ENCODE assay signal across 8 cellular contexts in the genomic region with DNA sequence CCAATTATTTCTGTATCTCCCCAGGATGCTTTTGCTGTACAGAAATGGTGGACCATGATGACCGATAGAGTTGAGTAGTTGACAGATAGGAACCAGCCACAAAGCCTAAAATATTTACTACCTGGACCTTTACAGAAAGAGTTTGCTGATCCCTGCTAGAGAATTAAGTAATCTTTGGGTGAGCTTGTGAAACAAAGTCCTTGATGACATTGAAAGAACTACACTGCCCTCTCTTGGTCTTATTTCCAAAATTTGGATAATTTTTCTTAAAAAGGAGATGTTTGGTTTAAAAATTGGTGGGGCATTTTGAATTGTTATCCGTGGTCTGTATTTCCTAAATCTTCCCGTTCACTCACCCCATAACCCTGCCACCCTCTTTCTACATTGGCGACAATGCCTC. TPM values are rescaled to one million over a fixed set of nuclear protein-coding genes. Genes with fewer than 3 reads are reported as not detected.
DNase-seq lines count a peak whose midpoint lies in the region; ATAC-seq, FAIRE-seq and TF ChIP-seq lines count a peak whose summit lies in the region.

No MANE protein-coding gene starts in this region.

- H3K27me3 ChIP-seq in PC-3 (ENCODE audit: low read length) (no peaks in the 10 kb centered on the region), esophagus muscularis mucosa (no peaks in the 10 kb centered on the region), pancreas (no peaks in the 10 kb centered on the region)

- H3K4me3 ChIP-seq in PC-3 (ENCODE audit: low read length) (no peak overlapping the region), esophagus muscularis mucosa (no peak overlapping the region), pancreas (no peak overlapping the region)

- no peak for TF ChIP-seq POLR2A in esophagus muscularis mucosa (IDR thresholded peaks at IDR 0.05; ENCODE audit: low read depth)

- H3K4me2 ChIP-seq in PC-3 (ENCODE audit: low read length) = no peak overlapping the region

- intact Hi-C loops in PC-3 (cut with micrococcal nuclease) = loop anchor here (1.0 to 5.0 kb wide), 3 partner anchors 48 to 287 kb away; no protein-coding TSS in a partner anchor
- intact Hi-C loops in esophagus muscularis mucosa (cut with DNase I) = loop anchor here (1.0 to 5.0 kb wide), 3 partner anchors 88 to 133 kb away; a partner anchor contains a TSS
- intact Hi-C loops in pancreas (cut with DNase I) = loop anchor here (5.0 to 10.0 kb wide), 3 partner anchors 48 to 88 kb away; no protein-coding TSS in a partner anchor

- DNase-seq in AG08395 (ENCODE audit: low spot score) (peak; percentile 63), PC-3 (peak; percentile 89), esophagus muscularis mucosa (ENCODE audit: extremely low spot score) (no peak), pancreas (no peak), GM19238 (ENCODE audit: insufficient read length, low spot score) (no peak)
- DNase-seq in T-helper 2 cell treated with Interferon-gamma antibody and Interleukin-4, amounts not matched to agents 5 μg/mL and 100 μg/mL, for 36 hours (ENCODE audit: low spot score) = no peak

- peak; percentile 54 for ATAC-seq in PC-3
- peak; percentile 62 to 82 (median 78) for ATAC-seq in pancreas
- ATAC-seq in GM18867 (IDR thresholded peaks at IDR 0.05; ENCODE audit: unreplicated experiment) = no peak

- 0 out of 2 replicates have a peak overlapping the region, but pooled peaks have one; percentile 43 for H2AFZ ChIP-seq in PC-3 (ENCODE audit: low read length)

- no peaks in the 10 kb centered on the region for H3K9me3 Mint-ChIP-seq in T-helper 2 cell treated with Interferon-gamma antibody and Interleukin-4, amounts not matched to agents 5 μg/mL and 100 μg/mL, for 36 hours

- H3K36me3 ChIP-seq in PC-3 (ENCODE audit: low read depth, low read length) (no peaks in the 10 kb centered on the region), esophagus muscularis mucosa (no peaks in the 10 kb centered on the region), pancreas (no peaks in the 10 kb centered on the region)

- no peak overlapping the region for H3K4me3 Mint-ChIP-seq in T-helper 2 cell treated with Interferon-gamma antibody and Interleukin-4, amounts not matched to agents 5 μg/mL and 100 μg/mL, for 36 hours

- peak; percentile 40 for TF ChIP-seq CTCF in GM12873 (IDR thresholded peaks at IDR 0.05; ENCODE audit: insufficient read depth, low read depth, low read length, missing control alignments)
- TF ChIP-seq CTCF in PC-3 (conservative IDR thresholded peaks at IDR 0.05; ENCODE audit: low read depth, low read length) = peak; percentile 85
- peak; percentile 48 to 70 (median 53) for TF ChIP-seq CTCF in esophagus muscularis mucosa (IDR thresholded peaks at IDR 0.05)
- TF ChIP-seq CTCF in pancreas (IDR thresholded peaks at IDR 0.05) = peak in 1 of 4 donors; percentile 11

- no peak for TF ChIP-seq EP300 in esophagus muscularis mucosa (IDR thresholded peaks at IDR 0.05)

- 32% methylated on average over 4 of the region's 4 CpGs for WGBS in esophagus muscularis mucosa
- 19 to 27% methylated on average over 4 of the region's 4 CpGs for whole genome bisulfite sequencing in pancreas, 2 donors

- no peaks in the 10 kb centered on the region for H3K9me3 ChIP-seq in PC-3 (ENCODE audit: low read length)
- H3K9me3 ChIP-seq in esophagus muscularis mucosa = no peaks in the 10 kb centered on the region
- H3K9me3 ChIP-seq in pancreas = no peaks in the 10 kb centered on the region

- BruUV-seq in PC-3 (replicated peaks; lab: Mats Ljungman, UMichigan) = no TSS peak

- peak; percentile 54 for FAIRE-seq in pancreas (lab: Jason Lieb, UNC)

- H3F3A ChIP-seq in PC-3 (ENCODE audit: low read length, unreplicated experiment) = no peaks in the 10 kb centered on the region

- H3K9me2 ChIP-seq in PC-3 (replicated peaks; ENCODE audit: low read length) = no peaks in the 10 kb centered on the region

- H3K4me1 ChIP-seq in PC-3 (ENCODE audit: insufficient read depth, low read length) (no peaks in the 10 kb centered on the region), esophagus muscularis mucosa (peaks cover 5 to 17% (median 7%) of the 10 kb centered on the region in 4 donors), pancreas (no peaks in the 10 kb centered on the region)

- no peak overlapping the region for H3K27ac Mint-ChIP-seq in T-helper 2 cell treated with Interferon-gamma antibody and Interleukin-4, amounts not matched to agents 5 μg/mL and 100 μg/mL, for 36 hours

- no peaks in the 10 kb centered on the region for H3K27me3 Mint-ChIP-seq in T-helper 2 cell treated with Interferon-gamma antibody and Interleukin-4, amounts not matched to agents 5 μg/mL and 100 μg/mL, for 36 hours (ENCODE audit: low read depth)

- CTCF ChIA-PET in PC-3 (lab: Charles Lee) = interaction anchor here (0.5 to 2.7 kb wide), 10 partner anchors 22 to 206 kb away, joined by 3 to 25 read pairs (median 10); a partner anchor contains a TSS

- H3K27ac ChIP-seq in PC-3 (ENCODE audit: low read length) (no peak overlapping the region), esophagus muscularis mucosa (replicated peaks in 1 of 4) (no peak overlapping the region), pancreas (no peak overlapping the region)

- no peak overlapping the region for H3K9ac ChIP-seq in PC-3 (ENCODE audit: low read length)

- no peaks in the 10 kb centered on the region for H3K79me2 ChIP-seq in PC-3 (ENCODE audit: low read length)

- POLR2A ChIA-PET in PC-3 (lab: Charles Lee; ENCODE audit: unreplicated experiment) = interaction anchor here (0.6 kb wide), 1 partner anchor 52 kb away, joined by 9 read pairs; no protein-coding TSS in a partner anchor

- no peaks in the 10 kb centered on the region for H4K20me1 ChIP-seq in PC-3 (ENCODE audit: low read length)

- H3K4me1 Mint-ChIP-seq in T-helper 2 cell treated with Interferon-gamma antibody and Interleukin-4, amounts not matched to agents 5 μg/mL and 100 μg/mL, for 36 hours (ENCODE audit: low read depth) = peaks cover 13% of the 10 kb centered on the region

- H3K36me3 Mint-ChIP-seq in T-helper 2 cell treated with Interferon-gamma antibody and Interleukin-4, amounts not matched to agents 5 μg/mL and 100 μg/mL, for 36 hours (ENCODE audit: low read depth) = no peaks in the 10 kb centered on the region

RNA-seq across cellular contexts. Expression of a gene that starts 13.7 kb away (rescaled TPM):
- 40.0 and 40.6 TPM in 2 replicates for total RNA-seq in PC-3 (2014; rRNA removed)
- total RNA-seq in esophagus muscularis mucosa = 10 to 100 TPM; 17.4 to 26.2 (median 21.4) TPM
- 10 to 100 TPM; 14.7 to 25.3 (median 17.6) TPM for total RNA-seq in pancreas
- 10 to 100 TPM; 31.0 to 54.5 TPM for polyA plus RNA-seq in pancreas

RNA-seq across cellular contexts. Expression of a gene that starts 17.1 kb away (rescaled TPM):
- total RNA-seq in PC-3 (2014; rRNA removed) (9.0 and 16.0 TPM in 2 replicates), esophagus muscularis mucosa (10 to 100 TPM; 36.6 to 55.6 (median 53.2) TPM), pancreas (1 to 10 TPM; 4.6 to 9.0 (median 6.2) TPM)
- polyA plus RNA-seq in pancreas = 1 to 10 TPM; 2.2 to 5.8 TPM

Comparison
In these comparisons a context has a peak if more than half of its experiments do, and no peak if none do; other contexts are left out.
1. DNase-seq: peak in AG08395 (single experiment) and PC-3 (single experiment); none in esophagus muscularis mucosa (single experiment), pancreas (0 of 6), T-helper 2 cell treated with Interferon-gamma antibody and Interleukin-4, amounts not matched to agents 5 μg/mL and 100 μg/mL, for 36 hours (single experiment) and GM19238 (single experiment).